ENCODE assay signal across 1 cellular context in the genomic region with DNA sequence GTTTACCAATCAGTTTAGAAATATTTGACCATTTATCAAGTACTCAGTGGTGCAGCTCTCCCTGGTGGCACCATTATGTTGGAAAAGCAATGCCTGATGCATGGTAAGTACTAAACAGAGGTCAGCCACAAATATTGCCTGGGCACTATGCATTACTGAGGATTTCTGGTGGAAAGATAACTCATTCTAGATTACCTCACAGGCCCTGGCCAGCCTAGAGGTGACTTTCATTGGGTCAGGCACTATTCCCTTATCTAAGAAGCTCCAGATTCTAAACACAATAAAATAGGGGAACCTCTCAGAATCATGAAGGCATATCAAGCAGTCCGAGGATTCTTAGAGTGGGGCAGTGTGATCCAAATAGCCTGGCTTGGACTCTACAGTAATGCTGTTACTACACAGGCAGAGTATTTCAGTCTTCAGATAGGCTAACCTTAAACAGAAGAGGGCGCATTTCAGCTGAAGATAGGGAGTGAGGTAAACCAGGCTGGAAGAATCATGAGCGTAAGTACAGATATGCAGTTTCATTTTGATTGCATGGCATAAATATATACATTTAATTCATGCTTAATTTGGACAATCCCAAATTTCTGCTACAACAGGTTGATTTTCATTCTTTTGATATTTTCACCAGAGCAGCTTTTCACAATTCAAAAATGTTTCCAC.
TF ChIP-seq lines count a peak whose summit lies in the region.

No MANE protein-coding gene starts in this region.

TF ChIP-seq in HepG2, 621 proteins besides CTCF, POLR2A, EP300 and RAD21 (continued from another document):
- no peak for TF ChIP-seq EHMT2 (IDR thresholded peaks at IDR 0.05; ENCODE audit: borderline replicate concordance, low read depth, low read length)
- no peak for TF ChIP-seq DZIP1 (CRISPR knock-in tag; IDR thresholded peaks at IDR 0.05)
- TF ChIP-seq, protein P1, sequence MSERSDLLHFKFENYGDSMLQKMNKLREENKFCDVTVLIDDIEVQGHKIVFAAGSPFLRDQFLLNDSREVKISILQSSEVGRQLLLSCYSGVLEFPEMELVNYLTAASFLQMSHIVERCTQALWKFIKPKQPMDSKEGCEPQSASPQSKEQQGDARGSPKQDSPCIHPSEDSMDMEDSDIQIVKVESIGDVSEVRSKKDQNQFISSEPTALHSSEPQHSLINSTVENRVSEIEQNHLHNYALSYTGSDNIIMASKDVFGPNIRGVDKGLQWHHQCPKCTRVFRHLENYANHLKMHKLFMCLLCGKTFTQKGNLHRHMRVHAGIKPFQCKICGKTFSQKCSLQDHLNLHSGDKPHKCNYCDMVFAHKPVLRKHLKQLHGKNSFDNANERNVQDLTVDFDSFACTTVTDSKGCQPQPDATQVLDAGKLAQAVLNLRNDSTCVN (CRISPR knock-in tag; IDR thresholded peaks at IDR 0.05; ENCODE audit: borderline replicate concordance): no peak
- TF ChIP-seq MBNL3 (CRISPR knock-in tag; conservative IDR thresholded peaks at IDR 0.05): no peak
- peak; percentile 54; the same call in 1 of the 2 replicates for TF ChIP-seq ZSCAN9 (CRISPR knock-in tag; IDR thresholded peaks at IDR 0.05; ENCODE audit: borderline replicate concordance)
- no peak for TF ChIP-seq ZNF710 (CRISPR knock-in tag; IDR thresholded peaks at IDR 0.05; ENCODE audit: borderline replicate concordance)
- no peak for TF ChIP-seq PCBP1 (IDR thresholded peaks at IDR 0.05; ENCODE audit: borderline replicate concordance, low read depth, low read length)
